Comparison of ENCODE assay signal across 9 cellular contexts in genomic region chr20:13786143-13786828, GRCh38.
DNase-seq lines count a peak whose midpoint lies in the region; ATAC-seq and TF ChIP-seq lines count a peak whose summit lies in the region.
"Had no signal": no experiment of that assay in that cellular context is flagged by ENCODE, and none has a peak within 500 bp of the region (broad histone marks: within the 10 kb centered on the region; RNA-seq: fewer than 3 reads in every experiment).

No MANE protein-coding gene starts in this region.

- no peak for TF ChIP-seq CTCF in AG10803 (conservative IDR thresholded peaks at IDR 0.05; ENCODE audit: low read length)
- TF ChIP-seq CTCF in KMS-11 (conservative IDR thresholded peaks at IDR 0.05; ENCODE audit: low read depth, low read length): no peak
- no peak for TF ChIP-seq CTCF in cardiac fibroblast (IDR thresholded peaks at IDR 0.05; ENCODE audit: low read depth, low read length)

- peaks cover 30% of the 10 kb centered on the region for H3K79me2 ChIP-seq in KMS-11 (ENCODE audit: insufficient read depth, low read depth)

- H3K4me3 ChIP-seq in AG10803 (ENCODE audit: low read length) (peak overlapping the region; percentile 93), KMS-11 (IDR thresholded peaks at IDR 0.05; ENCODE audit: insufficient read depth, low read depth, low read length) (no peak overlapping the region), cardiac fibroblast (replicated peaks in 1 of 2; ENCODE audit: low read depth in 2 of 2, low read length in 2 of 2) (peak overlapping the region; percentile 19 to 89), muscle layer of duodenum (ENCODE audit: low read depth in 1 of 2, low read length in 2 of 2) (peak overlapping the region; percentile 88 to 99)

- no peak overlapping the region for H2AFZ ChIP-seq in KMS-11 (ENCODE audit: low read depth)

- ATAC-seq in HG02938 (IDR thresholded peaks at IDR 0.05; ENCODE audit: unreplicated experiment): no peak

- H3K27ac ChIP-seq in KMS-11 (no peak overlapping the region), muscle layer of duodenum (ENCODE audit: low read length) (peak overlapping the region; percentile 20)

- DNase-seq in AG10803 (ENCODE audit: low read depth) (no peak), cardiac fibroblast (ENCODE audit: low read depth in 2 of 2) (no peak), COR-L47 (lab: John Stamatoyannopoulos, UW) (no peak), COLO668 (lab: John Stamatoyannopoulos, UW; ENCODE audit: unreplicated experiment) (no peak), KG1 (lab: John Stamatoyannopoulos, UW) (no peak)
- DNase-seq: NCI-H187 had no signal

- peaks cover 3% of the 10 kb centered on the region; the same call in 1 of the 2 replicates for H3K36me3 ChIP-seq in KMS-11 (ENCODE audit: insufficient read depth)
- H3K36me3 ChIP-seq in muscle layer of duodenum (ENCODE audit: control insufficient read depth in 1 of 2, insufficient read depth in 2 of 2, low read length in 2 of 2): peaks cover 22 to 28% of the 10 kb centered on the region in 2 donors

- peak overlapping the region; percentile 57 for H3K4me2 ChIP-seq in KMS-11

- H3K4me1 ChIP-seq in KMS-11 (ENCODE audit: low read depth, poor library complexity, severe bottlenecking) (peaks cover 20% of the 10 kb centered on the region), muscle layer of duodenum (ENCODE audit: control insufficient read depth in 1 of 2, insufficient read depth in 2 of 2, low read length in 2 of 2) (peaks cover 14 to 20% of the 10 kb centered on the region in 2 donors)

- H4K20me1 ChIP-seq in KMS-11 (ENCODE audit: insufficient read depth): no peaks in the 10 kb centered on the region

- H3K9ac ChIP-seq in KMS-11: no peak overlapping the region

- no peaks in the 10 kb centered on the region for H3K9me3 ChIP-seq in muscle layer of duodenum (ENCODE audit: control insufficient read depth in 1 of 2, low read length in 2 of 2)

- H3K27me3 ChIP-seq in KMS-11 (ENCODE audit: insufficient read depth, low read depth) (no peaks in the 10 kb centered on the region), muscle layer of duodenum (ENCODE audit: low read depth, low read length) (no peaks in the 10 kb centered on the region)
